ENCODE assay signal across 9 cellular contexts in genomic region chr12:74111688-74112360, GRCh38.
A peak's percentile ranks its signal among the peaks of the same experiment; 100 is the strongest.
DNase-seq lines count a peak whose midpoint lies in the region; ATAC-seq and TF ChIP-seq lines count a peak whose summit lies in the region.
"Had no signal": no experiment of that assay in that cellular context is flagged by ENCODE, and none has a peak within 500 bp of the region (broad histone marks: within the 10 kb centered on the region; RNA-seq: fewer than 3 reads in every experiment).

No MANE protein-coding gene starts in this region.

- ATAC-seq in left ventricle myocardium superior (no peak), HG02840 (IDR thresholded peaks at IDR 0.05; ENCODE audit: low FRiP score, unreplicated experiment) (no peak), GM21526 (IDR thresholded peaks at IDR 0.05; ENCODE audit: low FRiP score, unreplicated experiment) (no peak), GM21390 (IDR thresholded peaks at IDR 0.05; ENCODE audit: unreplicated experiment) (no peak)
- ATAC-seq: right cardiac atrium had no signal

- no peaks in the 10 kb centered on the region for H3K4me1 ChIP-seq in NT2/D1 (ENCODE audit: insufficient read depth, insufficient read length)

- WGBS in lower leg skin, 2 donors = 63 to 65% methylated on average over 8 of the region's 8 CpGs

- TF ChIP-seq CTCF in GM13977 (IDR thresholded peaks at IDR 0.05; ENCODE audit: extremely low read depth, insufficient read depth, missing control alignments) (peak; percentile 45), lower leg skin (IDR thresholded peaks at IDR 0.05) (no peak)

- H3K4me3 ChIP-seq in NT2/D1 (ENCODE audit: insufficient read length, low read depth) (no peak overlapping the region), lower leg skin (ENCODE audit: low read depth, poor library complexity, severe bottlenecking) (no peak overlapping the region)

- peak; percentile 20 for DNase-seq in A172 (ENCODE audit: low spot score)
- DNase-seq in GM13977 (ENCODE audit: low spot score) = no peak
- DNase-seq in NT2/D1 (ENCODE audit: low read depth, low spot score) = peak; percentile 56
- DNase-seq in left ventricle myocardium superior = peak; percentile 33
- no peak for DNase-seq in lower leg skin (ENCODE audit: low spot score in 2 of 2)

- no peak overlapping the region for H3K9ac ChIP-seq in NT2/D1 (ENCODE audit: insufficient read length, low read depth)

- no peak for TF ChIP-seq POLR2A in lower leg skin (IDR thresholded peaks at IDR 0.05)

- no peaks in the 10 kb centered on the region for H3K36me3 ChIP-seq in NT2/D1 (ENCODE audit: insufficient read depth, insufficient read length, low read length)

- H3K27me3 ChIP-seq in NT2/D1 (ENCODE audit: insufficient read depth, insufficient read length) = no peaks in the 10 kb centered on the region

- H3K9me3 ChIP-seq in NT2/D1 (ENCODE audit: insufficient read depth, low read length) = no peaks in the 10 kb centered on the region

- intact Hi-C loops in left ventricle myocardium superior (cut with micrococcal nuclease) = no loop called here
- intact Hi-C loops in lower leg skin (cut with DNase I; ENCODE audit: low total_unique reads) = no loop called here

- in situ Hi-C loops in GM13977 (cut with MboI; ENCODE audit: low pct_unique_long_range_greater_than_20kb, low sequenced_read_pairs, unreplicated experiment) = no loop called here

Comparison
In these comparisons a context has a peak if more than half of its experiments do, and no peak if none do; other contexts are left out.
1. DNase-seq: peak in A172 (single experiment), NT2/D1 (single experiment) and left ventricle myocardium superior (single experiment); none in GM13977 (single experiment) and lower leg skin (0 of 2).